In the genomic region with DNA sequence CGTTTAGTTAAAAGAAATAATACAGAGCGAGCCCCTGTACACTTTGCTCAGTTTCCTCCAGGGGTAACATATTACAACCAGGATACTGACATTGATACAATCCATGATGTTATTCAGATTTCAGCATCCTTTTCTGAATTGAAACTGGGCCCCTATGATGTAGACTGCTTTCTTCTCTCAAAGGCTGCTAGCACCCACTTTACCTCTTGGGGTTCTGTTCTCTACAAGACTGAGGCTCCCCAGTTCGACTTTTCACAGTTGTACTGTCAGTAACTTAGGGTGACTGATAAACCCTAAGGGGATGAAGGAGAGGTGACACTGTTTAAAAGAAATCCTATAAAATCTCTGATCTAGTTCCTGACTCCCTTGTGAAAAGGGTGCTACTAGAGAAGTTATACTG, we compare ENCODE assay signal across 8 cellular contexts. TPM values are rescaled to one million over a fixed set of nuclear protein-coding genes. Genes with fewer than 3 reads are reported as not detected.
DNase-seq lines count a peak whose midpoint lies in the region; ATAC-seq and TF ChIP-seq lines count a peak whose summit lies in the region.

No MANE protein-coding gene starts in this region.

- no peak for DNase-seq in CD8-positive, alpha-beta memory T cell
- DNase-seq in coronary artery (ENCODE audit: low spot score) (no peak), neural crest cell (ENCODE audit: low read depth, low spot score) (no peak), DMS114 treated with DMSO at 0.1 percent for 48 hours (lab: John Stamatoyannopoulos, UW; ENCODE audit: unreplicated experiment) (no peak), NCI-H345 (lab: John Stamatoyannopoulos, UW) (no peak), activated gamma-delta T cell treated with Interleukin-2 at 50 U/mL for 16 hours (no peak)

- H3K9me3 ChIP-seq in CD8-positive, alpha-beta memory T cell (ENCODE audit: low read length) = no peaks in the 10 kb centered on the region
- no peaks in the 10 kb centered on the region for H3K9me3 ChIP-seq in KOPT-K1 (ENCODE audit: insufficient read depth, low read length, poor library complexity, severe bottlenecking)

- TF ChIP-seq CTCF in coronary artery (IDR thresholded peaks at IDR 0.05) = no peak
- no peak for TF ChIP-seq CTCF in neural crest cell (conservative IDR thresholded peaks at IDR 0.05)

- H3K27me3 ChIP-seq in CD8-positive, alpha-beta memory T cell (ENCODE audit: insufficient read depth, low read length, poor library complexity, severe bottlenecking) = no peaks in the 10 kb centered on the region

- peaks cover 0 to 8% of the 10 kb centered on the region in 2 donors for H3K27me3 Mint-ChIP-seq in CD8-positive, alpha-beta memory T cell
- H3K27me3 Mint-ChIP-seq in neural crest cell (ENCODE audit: low read depth) = peaks cover 8% of the 10 kb centered on the region

- H3K36me3 Mint-ChIP-seq in CD8-positive, alpha-beta memory T cell = peaks cover 4 to 48% (median 10%) of the 10 kb centered on the region in 3 donors
- peaks cover 4% of the 10 kb centered on the region for H3K36me3 Mint-ChIP-seq in neural crest cell (ENCODE audit: low read depth)

- ATAC-seq in GM18868 (IDR thresholded peaks at IDR 0.05; ENCODE audit: unreplicated experiment) = no peak

- peak overlapping the region; percentile 88 for H3K4me3 ChIP-seq in CD8-positive, alpha-beta memory T cell (ENCODE audit: low read length)
- peak overlapping the region; percentile 99 for H3K4me3 ChIP-seq in coronary artery

- peak overlapping the region; percentile 93 to 100 (median 99) for H3K4me3 Mint-ChIP-seq in CD8-positive, alpha-beta memory T cell
- H3K4me3 Mint-ChIP-seq in neural crest cell = peak overlapping the region; percentile 97

- POLR2A ChIA-PET in CD8-positive, alpha-beta memory T cell (lab: Charles Lee) = interaction anchor here (0.5 to 3.7 kb wide), 5 partner anchors 16 to 235 kb away, joined by 3 to 33 read pairs (median 5); a partner anchor contains a TSS

- H3K27ac Mint-ChIP-seq in CD8-positive, alpha-beta memory T cell = peak overlapping the region; percentile 98 to 100 (median 99)
- peak overlapping the region; percentile 96 for H3K27ac Mint-ChIP-seq in neural crest cell (ENCODE audit: unreplicated experiment)

- H3K4me1 Mint-ChIP-seq in CD8-positive, alpha-beta memory T cell = peaks cover 18 to 57% (median 44%) of the 10 kb centered on the region in 3 donors
- H3K4me1 Mint-ChIP-seq in neural crest cell = peaks cover 20% of the 10 kb centered on the region

- no peaks in the 10 kb centered on the region for H3K36me3 ChIP-seq in CD8-positive, alpha-beta memory T cell (ENCODE audit: insufficient read depth, low read length)
- peaks cover 32% of the 10 kb centered on the region for H3K36me3 ChIP-seq in KOPT-K1 (ENCODE audit: insufficient read depth, low read length)

- H3K27ac ChIP-seq in CD8-positive, alpha-beta memory T cell (ENCODE audit: low read depth, low read length) = peak overlapping the region; percentile 93
- peak overlapping the region; percentile 67 for H3K27ac ChIP-seq in KOPT-K1 (ENCODE audit: low read depth, low read length, poor library complexity, severe bottlenecking)
- H3K27ac ChIP-seq in coronary artery = peak overlapping the region; percentile 79 to 93

- CTCF ChIA-PET in CD8-positive, alpha-beta memory T cell (lab: Charles Lee) = interaction anchor here (0.8 to 3.2 kb wide), 2 partner anchors 20 to 39 kb away, joined by 4 to 36 read pairs; a partner anchor contains a TSS

- peaks cover 15% of the 10 kb centered on the region for H3K4me1 ChIP-seq in CD8-positive, alpha-beta memory T cell (ENCODE audit: insufficient read depth, low read length)

- H3K9me3 Mint-ChIP-seq in CD8-positive, alpha-beta memory T cell = peaks cover 0 to 4% (median 3%) of the 10 kb centered on the region in 5 donors
- H3K9me3 Mint-ChIP-seq in neural crest cell = peaks cover 2% of the 10 kb centered on the region

RNA-seq across cellular contexts. Expression of a gene that starts 0.9 kb away (rescaled TPM):
- total RNA-seq in CD8-positive, alpha-beta memory T cell = 10 to 100 TPM; 43.1 to 44.2 TPM
- 30.6 TPM for polyA plus RNA-seq in CD8-positive, alpha-beta memory T cell
- total RNA-seq in neural crest cell = 40.7 and 41.0 TPM in 2 replicates

RNA-seq across cellular contexts. Expression of a gene that starts 39.6 kb away (rescaled TPM):
- total RNA-seq in CD8-positive, alpha-beta memory T cell = 10 to 100 TPM; 63.4 to 64.2 TPM
- polyA plus RNA-seq in CD8-positive, alpha-beta memory T cell = 71.8 TPM
- total RNA-seq in neural crest cell = 78.5 and 80.8 TPM in 2 replicates
